ENCODE assay signal across 10 cellular contexts in the genomic region with DNA sequence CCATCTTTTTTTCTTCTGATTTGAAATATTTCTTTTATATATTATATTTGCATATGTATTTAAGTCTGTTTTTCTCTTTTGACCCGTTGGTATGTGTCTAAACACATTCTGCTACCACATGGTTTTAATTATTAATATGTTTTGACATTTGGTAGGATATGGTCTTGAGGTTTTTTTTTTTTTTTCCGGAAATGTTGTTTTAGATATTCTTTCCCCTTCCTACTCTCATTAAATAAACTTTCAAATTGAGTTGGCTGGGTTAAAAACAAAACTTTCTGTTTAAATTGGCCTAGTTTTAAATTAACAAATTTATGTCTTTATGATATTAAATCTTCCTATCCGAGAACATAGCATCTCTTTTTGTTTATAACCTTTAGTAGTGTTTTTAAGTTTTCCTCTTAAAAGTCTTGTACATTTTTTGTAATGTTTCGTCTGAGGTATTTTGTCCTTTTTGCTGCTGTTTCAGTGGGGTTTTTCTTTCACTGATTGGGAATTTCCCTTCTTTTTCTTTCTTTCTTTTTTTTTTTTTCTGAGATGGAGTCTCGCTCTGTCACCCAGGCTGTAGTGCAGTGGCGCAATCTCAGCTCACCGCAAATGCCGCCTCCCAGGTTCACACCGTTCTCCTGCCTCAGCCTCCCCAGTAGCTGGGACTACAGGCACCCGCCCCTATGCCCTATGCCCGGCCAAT. TPM values are rescaled to one million over a fixed set of nuclear protein-coding genes. Genes with fewer than 3 reads are reported as not detected.
DNase-seq lines count a peak whose midpoint lies in the region; ATAC-seq and TF ChIP-seq lines count a peak whose summit lies in the region.
"Had no signal": no experiment of that assay in that cellular context is flagged by ENCODE, and none has a peak within 500 bp of the region (broad histone marks: within the 10 kb centered on the region; RNA-seq: fewer than 3 reads in every experiment).

No MANE protein-coding gene starts in this region.

- CTCF ChIA-PET in activated CD8-positive, alpha-beta T cell treated with anti-CD3 and anti-CD28 coated beads, Interleukin-2, amount 10 ng/mL, durations not matched to agents 7 days and 5 days (lab: Charles Lee): no interaction called here

- H3K9me3 Mint-ChIP-seq in activated CD8-positive, alpha-beta T cell treated with anti-CD3 and anti-CD28 coated beads, Interleukin-2, amount 10 ng/mL, durations not matched to agents 7 days and 5 days (ENCODE audit: insufficient read depth): no peaks in the 10 kb centered on the region

- peak overlapping the region; percentile 53 for H3K27ac Mint-ChIP-seq in activated CD8-positive, alpha-beta T cell treated with anti-CD3 and anti-CD28 coated beads, Interleukin-2, amount 10 ng/mL, durations not matched to agents 7 days and 5 days

- no peaks in the 10 kb centered on the region for H3K27me3 Mint-ChIP-seq in activated CD8-positive, alpha-beta T cell treated with anti-CD3 and anti-CD28 coated beads, Interleukin-2, amount 10 ng/mL, durations not matched to agents 7 days and 5 days (ENCODE audit: low read depth)

- peaks cover 51% of the 10 kb centered on the region for H3K4me1 Mint-ChIP-seq in activated CD8-positive, alpha-beta T cell treated with anti-CD3 and anti-CD28 coated beads, Interleukin-2, amount 10 ng/mL, durations not matched to agents 7 days and 5 days (ENCODE audit: low read depth)

- H3K27ac ChIP-seq in brain microvascular endothelial cell: no peak overlapping the region
- H3K27ac ChIP-seq: cardiac muscle cell had no signal

- no peak overlapping the region for H3K4me3 ChIP-seq in brain microvascular endothelial cell (ENCODE audit: low read depth, low read length)
- H3K4me3 ChIP-seq: cardiac muscle cell, lung had no signal

- no peaks in the 10 kb centered on the region for H3K36me3 ChIP-seq in brain microvascular endothelial cell (replicated peaks)
- H3K36me3 ChIP-seq: cardiac muscle cell had no signal

- no peak for DNase-seq in activated CD8-positive, alpha-beta T cell treated with anti-CD3 and anti-CD28 coated beads, Interleukin-2, amount 10 ng/mL, durations not matched to agents 7 days and 5 days
- peak; percentile 49 for DNase-seq in stimulated activated CD4-positive, alpha-beta T cell treated with anti-CD3 and anti-CD28 coated beads, Interleukin-4, amount 100 ng/mL, for 1 hour
- DNase-seq in HK-2 (ENCODE audit: unreplicated experiment) (no peak), germinal center (ENCODE audit: low spot score) (no peak), brain microvascular endothelial cell (no peak), NCI-H1694 (lab: John Stamatoyannopoulos, UW) (no peak)

- peak overlapping the region; percentile 43 for H3K4me3 Mint-ChIP-seq in activated CD8-positive, alpha-beta T cell treated with anti-CD3 and anti-CD28 coated beads, Interleukin-2, amount 10 ng/mL, durations not matched to agents 7 days and 5 days

- peaks cover 27% of the 10 kb centered on the region for H3K36me3 Mint-ChIP-seq in activated CD8-positive, alpha-beta T cell treated with anti-CD3 and anti-CD28 coated beads, Interleukin-2, amount 10 ng/mL, durations not matched to agents 7 days and 5 days (ENCODE audit: low read depth)

- POLR2A ChIA-PET in activated CD8-positive, alpha-beta T cell treated with anti-CD3 and anti-CD28 coated beads, Interleukin-2, amount 10 ng/mL, durations not matched to agents 7 days and 5 days (lab: Charles Lee): interaction anchor here (1.7 kb wide), 1 partner anchor 25 kb away, joined by 4 read pairs; a partner anchor contains a TSS

- no peaks in the 10 kb centered on the region for H3K27me3 ChIP-seq in brain microvascular endothelial cell (replicated peaks)
- H3K27me3 ChIP-seq: cardiac muscle cell had no signal

- ATAC-seq in GM19351 (IDR thresholded peaks at IDR 0.05; ENCODE audit: unreplicated experiment): peak; percentile 65
- ATAC-seq in HG02981 (IDR thresholded peaks at IDR 0.05; ENCODE audit: unreplicated experiment): peak; percentile 69
- no peak for ATAC-seq in activated CD8-positive, alpha-beta T cell treated with anti-CD3 and anti-CD28 coated beads, Interleukin-2, amount 10 ng/mL, durations not matched to agents 7 days and 5 days

- TF ChIP-seq CTCF in brain microvascular endothelial cell (IDR thresholded peaks at IDR 0.05; ENCODE audit: low read depth, low read length, missing control alignments): no peak

- in situ Hi-C loops in brain microvascular endothelial cell (cut with HindIII; ENCODE audit: low pct_ligation_motif_present, low sequenced_read_pairs): no loop called here

RNA-seq across cellular contexts. Expression of a gene that starts 25.4 kb away (rescaled TPM):
- total RNA-seq in activated CD8-positive, alpha-beta T cell treated with anti-CD3 and anti-CD28 coated beads, Interleukin-2, amount 10 ng/mL, durations not matched to agents 7 days and 5 days: 10 to 100 TPM; 20.8 to 21.9 TPM

RNA-seq across cellular contexts. Expression of a gene that starts 52.2 kb away (rescaled TPM):
- 1 to 10 TPM in 1 of 2 experiments, under 1 TPM in 1; 0.40 to 1.1 TPM for total RNA-seq in activated CD8-positive, alpha-beta T cell treated with anti-CD3 and anti-CD28 coated beads, Interleukin-2, amount 10 ng/mL, durations not matched to agents 7 days and 5 days
